Comparison of ENCODE assay signal across 10 cellular contexts in genomic region chr5:142685418-142686209, GRCh38. TPM values are rescaled to one million over a fixed set of nuclear protein-coding genes. Genes with fewer than 3 reads are reported as not detected.
A peak's percentile ranks its signal among the peaks of the same experiment; 100 is the strongest.
DNase-seq lines count a peak whose midpoint lies in the region; ATAC-seq, FAIRE-seq and TF ChIP-seq lines count a peak whose summit lies in the region.
"Had no signal": no experiment of that assay in that cellular context is flagged by ENCODE, and none has a peak within 500 bp of the region (broad histone marks: within the 10 kb centered on the region; RNA-seq: fewer than 3 reads in every experiment).

FGF1 (minus strand) TSS chr5:142686090; CDS start chr5:142614127, 71,963 bp downstream.

- H3K4me1 ChIP-seq in breast epithelium (peaks cover 4 to 5% of the 10 kb centered on the region in 2 donors), stomach (peaks cover 0 to 34% (median 16%) of the 10 kb centered on the region in 4 donors)

- H3K36me3 ChIP-seq in breast epithelium (no peaks in the 10 kb centered on the region), stomach (no peaks in the 10 kb centered on the region)

- 49 to 67% (median 61%) methylated on average over 12 of the region's 12 CpGs for WGBS in stomach, 5 donors

- TF ChIP-seq CTCF in breast epithelium (IDR thresholded peaks at IDR 0.05) (no peak), stomach (IDR thresholded peaks at IDR 0.05) (no peak)

- FAIRE-seq in HTR-8/SVneo (lab: Jason Lieb, UNC), result no peak

- DNase-seq in LHCN-M2 (ENCODE audit: low read depth), result peak; percentile 85
- peak; percentile 56 to 77 for DNase-seq in breast epithelium (ENCODE audit: low spot score in 2 of 2)
- DNase-seq in inferior parietal cortex (ENCODE audit: extremely low spot score), result peak; percentile 55
- DNase-seq in stomach, result no peak
- DNase-seq in NOMO-1 treated with DMSO at 0.1 percent for 48 hours (lab: John Stamatoyannopoulos, UW; ENCODE audit: unreplicated experiment), result no peak
- DNase-seq in activated CD4-positive, alpha-beta T cell treated with anti-CD3 and anti-CD28 coated beads, Interleukin-2, amount 10 ng/mL, durations not matched to agents 24 days and 14 days, result no peak
- DNase-seq in HTR-8/SVneo (ENCODE audit: insufficient read length, low spot score), result no peak
- DNase-seq: activated CD4-positive, alpha-beta memory T cell treated with anti-CD3 and anti-CD28 coated beads, Interleukin-2, amount 10 ng/mL, durations not matched to agents 7 days and 5 days; NCI-H446 had no signal

- H3K27me3 ChIP-seq in breast epithelium (no peaks in the 10 kb centered on the region), stomach (no peaks in the 10 kb centered on the region)

- peak within 1 kb of the TSS; percentile 74 to 92 for H3K27ac ChIP-seq in breast epithelium
- peak within 1 kb of the TSS in 3 of 5 donors; percentile 8 to 34 (median 28) for H3K27ac ChIP-seq in stomach

- H3K27ac Mint-ChIP-seq in activated CD4-positive, alpha-beta T cell treated with anti-CD3 and anti-CD28 coated beads, Interleukin-2, amount 10 ng/mL, durations not matched to agents 24 days and 14 days, result no peak within 1 kb of the TSS
- H3K27ac Mint-ChIP-seq: activated CD4-positive, alpha-beta memory T cell treated with anti-CD3 and anti-CD28 coated beads, Interleukin-2, amount 10 ng/mL, durations not matched to agents 7 days and 5 days had no signal

- intact Hi-C loops in breast epithelium (cut with DNase I; ENCODE audit: low total_unique reads), result no loop called here
- intact Hi-C loops in stomach (cut with DNase I; ENCODE audit: low total_unique reads), result no loop called here
- intact Hi-C loops in activated CD4-positive, alpha-beta T cell treated with anti-CD3 and anti-CD28 coated beads, Interleukin-2, amount 10 ng/mL, durations not matched to agents 24 days and 14 days (cut with micrococcal nuclease), result no loop called here

- TF ChIP-seq EP300 in stomach (IDR thresholded peaks at IDR 0.05), result no peak

- no peaks in the 10 kb centered on the region for H3K9me3 ChIP-seq in breast epithelium
- H3K9me3 ChIP-seq in stomach, result no peaks in the 10 kb centered on the region

- ATAC-seq in GM21717 (IDR thresholded peaks at IDR 0.05; ENCODE audit: unreplicated experiment), result no peak

- H3K9me3 Mint-ChIP-seq in activated CD4-positive, alpha-beta T cell treated with anti-CD3 and anti-CD28 coated beads, Interleukin-2, amount 10 ng/mL, durations not matched to agents 24 days and 14 days, result no peaks in the 10 kb centered on the region
- H3K9me3 Mint-ChIP-seq: activated CD4-positive, alpha-beta memory T cell treated with anti-CD3 and anti-CD28 coated beads, Interleukin-2, amount 10 ng/mL, durations not matched to agents 7 days and 5 days had no signal

- H3K36me3 Mint-ChIP-seq in activated CD4-positive, alpha-beta T cell treated with anti-CD3 and anti-CD28 coated beads, Interleukin-2, amount 10 ng/mL, durations not matched to agents 24 days and 14 days (ENCODE audit: low read depth), result no peaks in the 10 kb centered on the region

- H3K4me3 ChIP-seq in breast epithelium, result peak within 1 kb of the TSS in 2 of 3 donors; percentile 39 to 54
- H3K4me3 ChIP-seq in stomach, result no peak within 1 kb of the TSS

- H3K27me3 Mint-ChIP-seq in activated CD4-positive, alpha-beta T cell treated with anti-CD3 and anti-CD28 coated beads, Interleukin-2, amount 10 ng/mL, durations not matched to agents 24 days and 14 days, result peaks cover 9% of the 10 kb centered on the region

- no peak within 1 kb of the TSS for H3K4me3 Mint-ChIP-seq in activated CD4-positive, alpha-beta T cell treated with anti-CD3 and anti-CD28 coated beads, Interleukin-2, amount 10 ng/mL, durations not matched to agents 24 days and 14 days
- H3K4me3 Mint-ChIP-seq: activated CD4-positive, alpha-beta memory T cell treated with anti-CD3 and anti-CD28 coated beads, Interleukin-2, amount 10 ng/mL, durations not matched to agents 7 days and 5 days had no signal

- TF ChIP-seq POLR2A in breast epithelium (IDR thresholded peaks at IDR 0.05) (no peak), stomach (IDR thresholded peaks at IDR 0.05) (no peak)

- no peaks in the 10 kb centered on the region for H3K4me1 Mint-ChIP-seq in activated CD4-positive, alpha-beta T cell treated with anti-CD3 and anti-CD28 coated beads, Interleukin-2, amount 10 ng/mL, durations not matched to agents 24 days and 14 days
- H3K4me1 Mint-ChIP-seq: activated CD4-positive, alpha-beta memory T cell treated with anti-CD3 and anti-CD28 coated beads, Interleukin-2, amount 10 ng/mL, durations not matched to agents 7 days and 5 days had no signal

RNA-seq across cellular contexts. Expression of gene FGF1, which starts in this region (rescaled TPM):
- total RNA-seq in LHCN-M2 (2014; rRNA removed) (4.8 and 5.8 TPM in 2 replicates), breast epithelium (10 to 100 TPM in 1 of 3 donors, 1 to 10 TPM in 1, under 1 TPM in 1; 0.32 to 20.3 (median 6.6) TPM), stomach (1 to 10 TPM in 2 of 5 donors, not detected in 3; 1.0 to 3.5 TPM)
- 27.3 TPM for polyA plus RNA-seq in LHCN-M2 (2012)
- polyA plus RNA-seq in stomach, result 1 to 10 TPM in 1 of 3 donors, under 1 TPM in 2; 0.73 to 1.6 (median 0.92) TPM
- not detected in 2 replicates for total RNA-seq in activated CD4-positive, alpha-beta T cell treated with anti-CD3 and anti-CD28 coated beads, Interleukin-2, amount 10 ng/mL, durations not matched to agents 24 days and 14 days
- total RNA-seq: activated CD4-positive, alpha-beta memory T cell treated with anti-CD3 and anti-CD28 coated beads, Interleukin-2, amount 10 ng/mL, durations not matched to agents 7 days and 5 days had no signal

Comparison
In these comparisons a context has a peak if more than half of its experiments do, and no peak if none do; other contexts are left out.
1. DNase-seq: peak in LHCN-M2 (single experiment), breast epithelium (2 of 2) and inferior parietal cortex (single experiment); none in stomach (single experiment), NOMO-1 treated with DMSO at 0.1 percent for 48 hours (single experiment), activated CD4-positive, alpha-beta T cell treated with anti-CD3 and anti-CD28 coated beads, Interleukin-2, amount 10 ng/mL, durations not matched to agents 24 days and 14 days (single experiment) and HTR-8/SVneo (single experiment).
2. H3K4me3 ChIP-seq: peak in breast epithelium (2 of 3); none in stomach (0 of 4).